ENCODE assay signal across 1 cellular context in the genomic region with DNA sequence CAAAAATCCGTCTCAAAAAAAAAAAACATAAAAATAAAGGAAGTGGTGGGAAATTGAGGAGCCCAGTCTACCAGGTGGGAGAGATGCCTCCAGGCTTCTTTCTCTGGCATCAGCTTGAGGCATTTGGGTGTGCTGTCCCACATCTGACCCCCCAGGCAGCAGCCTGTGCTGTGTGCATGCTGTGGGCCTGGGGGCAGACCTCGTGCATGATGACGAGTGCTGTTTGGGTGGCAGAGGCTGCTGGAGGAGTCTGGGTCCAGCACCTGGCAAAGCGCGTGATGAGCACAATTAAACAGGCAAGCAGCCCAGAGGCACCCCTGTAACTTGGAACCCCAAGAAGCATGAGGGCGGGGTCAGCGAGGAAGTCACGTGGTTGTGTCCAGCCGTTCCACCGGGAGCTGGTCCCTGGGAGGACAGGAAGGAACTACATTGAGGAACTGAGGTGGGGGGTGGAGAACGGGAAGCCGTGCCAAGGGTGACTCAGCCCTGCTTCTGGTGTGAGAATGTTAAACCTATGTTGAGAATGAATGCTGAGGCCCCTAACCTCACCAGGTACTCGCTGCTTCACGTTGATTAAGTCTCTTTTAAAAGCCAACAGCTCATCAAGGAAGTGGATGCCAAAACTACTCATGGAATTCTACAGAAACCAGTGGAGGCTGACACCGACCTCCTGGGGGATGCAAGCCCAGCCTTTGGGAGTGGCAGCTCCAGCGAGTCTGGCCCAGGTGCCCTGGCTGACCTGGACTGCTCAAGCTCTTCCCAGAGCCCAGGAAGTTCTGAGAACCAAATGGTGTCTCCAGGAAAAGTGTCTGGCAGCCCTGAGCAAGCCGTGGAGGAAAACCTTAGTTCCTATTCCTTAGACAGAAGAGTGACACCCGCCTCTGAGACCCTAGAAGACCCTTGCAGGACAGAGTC.
A peak's percentile ranks its signal among the peaks of the same experiment; 100 is the strongest.
TF ChIP-seq lines count a peak whose summit lies in the region.

No MANE protein-coding gene starts in this region.

TF ChIP-seq in HEK293, 187 proteins besides CTCF, POLR2A, EP300 and RAD21 (continued from another document):
- no peak for TF ChIP-seq ZNF404 (tag by site-specific recombination; IDR thresholded peaks at IDR 0.05)
- no peak for TF ChIP-seq HOXA7 (CRISPR knock-in tag; IDR thresholded peaks at IDR 0.05; ENCODE audit: borderline replicate concordance)
- TF ChIP-seq, protein P1, sequence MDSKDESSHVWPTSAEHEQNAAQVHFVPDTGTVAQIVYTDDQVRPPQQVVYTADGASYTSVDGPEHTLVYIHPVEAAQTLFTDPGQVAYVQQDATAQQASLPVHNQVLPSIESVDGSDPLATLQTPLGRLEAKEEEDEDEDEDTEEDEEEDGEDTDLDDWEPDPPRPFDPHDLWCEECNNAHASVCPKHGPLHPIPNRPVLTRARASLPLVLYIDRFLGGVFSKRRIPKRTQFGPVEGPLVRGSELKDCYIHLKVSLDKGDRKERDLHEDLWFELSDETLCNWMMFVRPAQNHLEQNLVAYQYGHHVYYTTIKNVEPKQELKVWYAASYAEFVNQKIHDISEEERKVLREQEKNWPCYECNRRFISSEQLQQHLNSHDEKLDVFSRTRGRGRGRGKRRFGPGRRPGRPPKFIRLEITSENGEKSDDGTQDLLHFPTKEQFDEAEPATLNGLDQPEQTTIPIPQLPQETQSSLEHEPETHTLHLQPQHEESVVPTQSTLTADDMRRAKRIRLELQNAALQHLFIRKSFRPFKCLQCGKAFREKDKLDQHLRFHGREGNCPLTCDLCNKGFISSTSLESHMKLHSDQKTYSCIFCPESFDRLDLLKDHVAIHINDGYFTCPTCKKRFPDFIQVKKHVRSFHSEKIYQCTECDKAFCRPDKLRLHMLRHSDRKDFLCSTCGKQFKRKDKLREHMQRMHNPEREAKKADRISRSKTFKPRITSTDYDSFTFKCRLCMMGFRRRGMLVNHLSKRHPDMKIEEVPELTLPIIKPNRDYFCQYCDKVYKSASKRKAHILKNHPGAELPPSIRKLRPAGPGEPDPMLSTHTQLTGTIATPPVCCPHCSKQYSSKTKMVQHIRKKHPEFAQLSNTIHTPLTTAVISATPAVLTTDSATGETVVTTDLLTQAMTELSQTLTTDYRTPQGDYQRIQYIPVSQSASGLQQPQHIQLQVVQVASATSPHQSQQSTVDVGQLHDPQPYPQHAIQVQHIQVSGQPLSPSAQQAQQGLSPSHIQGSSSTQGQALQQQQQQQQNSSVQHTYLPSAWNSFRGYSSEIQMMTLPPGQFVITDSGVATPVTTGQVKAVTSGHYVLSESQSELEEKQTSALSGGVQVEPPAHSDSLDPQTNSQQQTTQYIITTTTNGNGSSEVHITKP (tag by site-specific recombination; IDR thresholded peaks at IDR 0.05), result 0 out of 2 replicates have a peak, but pooled peaks have one; percentile 14
- no peak for TF ChIP-seq ZNF221 (tag by site-specific recombination; IDR thresholded peaks at IDR 0.05; ENCODE audit: borderline replicate concordance)
- TF ChIP-seq ZNF514 (tag by site-specific recombination; IDR thresholded peaks at IDR 0.05), result no peak
- TF ChIP-seq ZIC2 (tag by site-specific recombination; IDR thresholded peaks at IDR 0.05), result 0 out of 2 replicates have a peak, but pooled peaks have one; percentile 22
- TF ChIP-seq, protein P2, sequence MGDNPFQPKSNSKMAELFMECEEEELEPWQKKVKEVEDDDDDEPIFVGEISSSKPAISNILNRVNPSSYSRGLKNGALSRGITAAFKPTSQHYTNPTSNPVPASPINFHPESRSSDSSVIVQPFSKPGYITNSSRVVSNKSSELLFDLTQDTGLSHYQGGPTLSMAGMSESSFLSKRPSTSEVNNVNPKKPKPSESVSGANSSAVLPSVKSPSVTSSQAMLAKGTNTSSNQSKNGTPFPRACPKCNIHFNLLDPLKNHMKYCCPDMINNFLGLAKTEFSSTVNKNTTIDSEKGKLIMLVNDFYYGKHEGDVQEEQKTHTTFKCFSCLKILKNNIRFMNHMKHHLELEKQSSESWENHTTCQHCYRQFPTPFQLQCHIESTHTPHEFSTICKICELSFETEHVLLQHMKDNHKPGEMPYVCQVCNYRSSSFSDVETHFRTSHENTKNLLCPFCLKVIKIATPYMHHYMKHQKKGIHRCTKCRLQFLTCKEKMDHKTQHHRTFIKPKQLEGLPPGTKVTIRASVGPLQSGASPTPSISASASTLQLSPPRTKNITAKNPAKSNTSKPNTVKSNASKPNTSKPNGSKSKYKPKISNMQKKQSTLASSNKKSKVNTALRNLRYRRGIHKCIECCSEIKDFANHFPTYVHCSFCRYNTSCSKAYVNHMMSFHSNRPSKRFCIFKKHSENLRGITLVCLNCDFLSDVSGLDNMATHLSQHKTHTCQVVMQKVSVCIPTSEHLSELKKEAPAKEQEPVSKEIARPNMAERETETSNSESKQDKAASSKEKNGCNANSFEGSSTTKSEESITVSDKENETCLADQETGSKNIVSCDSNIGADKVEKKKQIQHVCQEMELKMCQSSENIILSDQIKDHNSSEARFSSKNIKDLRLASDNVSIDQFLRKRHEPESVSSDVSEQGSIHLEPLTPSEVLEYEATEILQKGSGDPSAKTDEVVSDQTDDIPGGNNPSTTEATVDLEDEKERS (tag by site-specific recombination; IDR thresholded peaks at IDR 0.05), result no peak
- TF ChIP-seq, protein P3, sequence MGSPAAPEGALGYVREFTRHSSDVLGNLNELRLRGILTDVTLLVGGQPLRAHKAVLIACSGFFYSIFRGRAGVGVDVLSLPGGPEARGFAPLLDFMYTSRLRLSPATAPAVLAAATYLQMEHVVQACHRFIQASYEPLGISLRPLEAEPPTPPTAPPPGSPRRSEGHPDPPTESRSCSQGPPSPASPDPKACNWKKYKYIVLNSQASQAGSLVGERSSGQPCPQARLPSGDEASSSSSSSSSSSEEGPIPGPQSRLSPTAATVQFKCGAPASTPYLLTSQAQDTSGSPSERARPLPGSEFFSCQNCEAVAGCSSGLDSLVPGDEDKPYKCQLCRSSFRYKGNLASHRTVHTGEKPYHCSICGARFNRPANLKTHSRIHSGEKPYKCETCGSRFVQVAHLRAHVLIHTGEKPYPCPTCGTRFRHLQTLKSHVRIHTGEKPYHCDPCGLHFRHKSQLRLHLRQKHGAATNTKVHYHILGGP (tag by site-specific recombination; IDR thresholded peaks at IDR 0.05), result no peak
